ENCODE assay signal across 2 cellular contexts in genomic region chr11:75302346-75302745, GRCh38.
TF ChIP-seq lines count a peak whose summit lies in the region.

No MANE protein-coding gene starts in this region.

TF ChIP-seq in GM23338, 12 proteins besides CTCF, POLR2A, EP300 and RAD21:
- TF ChIP-seq ZNF462 (CRISPR knock-in tag; IDR thresholded peaks at IDR 0.05): no peak
- TF ChIP-seq ETS1 (IDR thresholded peaks at IDR 0.05): no peak
- no peak for TF ChIP-seq EZH2 (IDR thresholded peaks at IDR 0.05; ENCODE audit: low read depth, unreplicated experiment)
- TF ChIP-seq NANOG (IDR thresholded peaks at IDR 0.05; ENCODE audit: borderline replicate concordance): no peak
- no peak for TF ChIP-seq CREB1 (CRISPR knock-in tag; IDR thresholded peaks at IDR 0.05; ENCODE audit: low read depth)
- TF ChIP-seq STAT1 (IDR thresholded peaks at IDR 0.05; ENCODE audit: unreplicated experiment): no peak
- TF ChIP-seq POLR2AphosphoS5 (IDR thresholded peaks at IDR 0.05; ENCODE audit: low read depth): no peak
- no peak for TF ChIP-seq REST (IDR thresholded peaks at IDR 0.05; ENCODE audit: unreplicated experiment)
- TF ChIP-seq JUNB (IDR thresholded peaks at IDR 0.05; ENCODE audit: unreplicated experiment): no peak
- TF ChIP-seq ZNF331 (CRISPR knock-in tag; IDR thresholded peaks at IDR 0.05; ENCODE audit: low read depth): no peak
- TF ChIP-seq EZH2phosphoT487 (IDR thresholded peaks at IDR 0.05; ENCODE audit: unreplicated experiment): no peak
- TF ChIP-seq ZNF114 (CRISPR knock-in tag; IDR thresholded peaks at IDR 0.05): no peak

TF ChIP-seq in H1, 55 proteins besides CTCF, POLR2A, EP300 and RAD21:
- TF ChIP-seq ASH2L (IDR thresholded peaks at IDR 0.05; ENCODE audit: low read length) (no peak), SRF (IDR thresholded peaks at IDR 0.05; ENCODE audit: low read depth, low read length) (no peak), SP4 (IDR thresholded peaks at IDR 0.05; ENCODE audit: low read length) (no peak), TAF1 (IDR thresholded peaks at IDR 0.05; ENCODE audit: low read depth, low read length) (no peak), SP2 (IDR thresholded peaks at IDR 0.05; ENCODE audit: low read length) (no peak), BACH1 (IDR thresholded peaks at IDR 0.05; ENCODE audit: low read length) (no peak), NANOG (IDR thresholded peaks at IDR 0.05; ENCODE audit: insufficient read depth, low read depth, low read length, poor library complexity, severe bottlenecking) (no peak), CTBP2 (IDR thresholded peaks at IDR 0.05; ENCODE audit: borderline replicate concordance, insufficient read depth, insufficient read length, low read length) (no peak), E2F6 (IDR thresholded peaks at IDR 0.05) (no peak), KDM1A (IDR thresholded peaks at IDR 0.05; ENCODE audit: borderline replicate concordance, low read length) (no peak), SUZ12 (IDR thresholded peaks at IDR 0.05; ENCODE audit: low read length) (no peak), GTF2F1 (IDR thresholded peaks at IDR 0.05; ENCODE audit: borderline replicate concordance, low read depth, low read length) (no peak), MAFK (IDR thresholded peaks at IDR 0.05; ENCODE audit: low read depth, low read length) (no peak), CREB1 (IDR thresholded peaks at IDR 0.05) (no peak), CHD7 (IDR thresholded peaks at IDR 0.05; ENCODE audit: insufficient replicate concordance, low read length) (no peak)
